1 cellular context compared by ENCODE assay signal in genomic region chr9:37028425-37029031, GRCh38.
TF ChIP-seq lines count a peak whose summit lies in the region.

No MANE protein-coding gene starts in this region.

TF ChIP-seq in GM23338, 12 proteins besides CTCF, POLR2A, EP300 and RAD21 (continued from another document):
- TF ChIP-seq ETS1 (IDR thresholded peaks at IDR 0.05) (no peak), ZNF114 (CRISPR knock-in tag; IDR thresholded peaks at IDR 0.05) (no peak)
